ENCODE assay signal across 9 cellular contexts in genomic region chr5:56088967-56089829, GRCh38.
A peak's percentile ranks its signal among the peaks of the same experiment; 100 is the strongest.
DNase-seq lines count a peak whose midpoint lies in the region; ATAC-seq and TF ChIP-seq lines count a peak whose summit lies in the region.
"Had no signal": no experiment of that assay in that cellular context is flagged by ENCODE, and none has a peak within 500 bp of the region (broad histone marks: within the 10 kb centered on the region; RNA-seq: fewer than 3 reads in every experiment).

No MANE protein-coding gene starts in this region.

- ATAC-seq in HG02870 (IDR thresholded peaks at IDR 0.05; ENCODE audit: unreplicated experiment) (peak; percentile 98), T-helper 17 cell (no peak)

- peaks cover 2% of the 10 kb centered on the region for H3K36me3 Mint-ChIP-seq in T-helper 17 cell (ENCODE audit: low read depth)

- H3K4me3 ChIP-seq in parathyroid adenoma (ENCODE audit: low read depth, low read length) = no peak overlapping the region

- H3K4me2 ChIP-seq in parathyroid adenoma (ENCODE audit: low read length) = no peak overlapping the region

- no peak overlapping the region for H3K4me3 Mint-ChIP-seq in T-helper 17 cell

- peak overlapping the region; percentile 1 for H3K27ac Mint-ChIP-seq in T-helper 17 cell

- H3K27me3 Mint-ChIP-seq in T-helper 17 cell = no peaks in the 10 kb centered on the region
- H3K27me3 Mint-ChIP-seq: CD4-positive, CD25-positive, alpha-beta regulatory T cell had no signal

- peak; percentile 27 for DNase-seq in activated T-cell treated with anti-CD3 and anti-CD28 coated beads for 48 hours (ENCODE audit: low read depth)
- no peak for DNase-seq in activated T-cell treated with anti-CD3 and anti-CD28 coated beads for 4 hours
- DNase-seq in T-helper 17 cell = no peak
- no peak for DNase-seq in AML-193 (lab: John Stamatoyannopoulos, UW)
- DNase-seq in NCI-H446 treated with DMSO at 0.1 percent for 48 hours (lab: John Stamatoyannopoulos, UW) = no peak
- no peak for DNase-seq in NOMO-1 treated with DMSO at 0.1 percent for 48 hours (lab: John Stamatoyannopoulos, UW; ENCODE audit: unreplicated experiment)

- no peaks in the 10 kb centered on the region for H3K79me2 ChIP-seq in parathyroid adenoma

- peaks cover 12% of the 10 kb centered on the region for H3K4me1 Mint-ChIP-seq in T-helper 17 cell

- no peaks in the 10 kb centered on the region for H3K4me1 ChIP-seq in parathyroid adenoma

- H3K9me3 ChIP-seq in T-helper 17 cell (ENCODE audit: control insufficient read depth, low read length, poor library complexity, severe bottlenecking) (no peaks in the 10 kb centered on the region), parathyroid adenoma (ENCODE audit: control insufficient read depth, low read length) (no peaks in the 10 kb centered on the region)

- H3K27ac ChIP-seq in parathyroid adenoma = no peak overlapping the region

- no peaks in the 10 kb centered on the region for H3K27me3 ChIP-seq in parathyroid adenoma (ENCODE audit: control insufficient read depth, insufficient read depth, low read length)

- peak overlapping the region; percentile 14 for H2AFZ ChIP-seq in parathyroid adenoma

- no peak overlapping the region for H3K9ac ChIP-seq in parathyroid adenoma

- H3K36me3 ChIP-seq in parathyroid adenoma (ENCODE audit: control insufficient read depth, insufficient read depth, low read length) = no peaks in the 10 kb centered on the region

- no peak for TF ChIP-seq CTCF in parathyroid adenoma (IDR thresholded peaks at IDR 0.05)
